In the genomic region with DNA sequence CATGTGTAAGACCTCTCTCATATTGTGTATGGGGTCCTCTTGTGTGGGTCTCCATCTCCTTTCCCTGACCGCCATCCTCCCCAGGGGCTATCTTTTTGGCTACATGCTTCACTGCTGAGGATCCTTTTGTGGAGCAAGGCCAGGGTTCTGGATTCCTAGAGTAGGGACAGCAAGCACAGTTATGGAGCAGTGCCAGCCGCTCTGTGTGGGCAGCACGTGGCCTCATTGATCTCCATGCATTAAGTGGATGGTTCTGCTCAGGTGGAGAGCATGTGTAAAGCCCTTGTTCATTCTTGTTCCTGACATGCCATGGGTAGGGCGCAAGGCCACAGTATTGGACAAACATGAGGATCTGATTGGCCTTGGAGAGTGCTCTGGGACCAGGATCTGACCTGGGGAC, we compare ENCODE assay signal across 26 cellular contexts.
"Had no signal": no experiment of that assay in that cellular context is flagged by ENCODE, and none has a peak within 500 bp of the region (broad histone marks: within the 10 kb centered on the region; RNA-seq: fewer than 3 reads in every experiment).

No MANE protein-coding gene starts in this region.

- H3K9me3 Mint-ChIP-seq: effector memory CD8-positive, alpha-beta T cell; natural killer cell; stimulated activated memory B cell treated with anti-CD40 and anti-IgM and Interleukin-4, amounts not matched to agents 10 μg/mL and 1 μg/mL and 100 μg/mL, for 72 hours had no signal

- FAIRE-seq: colon, islet of Langerhans had no signal

- H3K27me3 ChIP-seq: esophagus squamous epithelium, gastroesophageal sphincter, spleen, testis, transverse colon, uterus had no signal

- ATAC-seq: effector memory CD8-positive, alpha-beta T cell; gastroesophageal sphincter; natural killer cell; psoas muscle; sciatic nerve; stimulated activated memory B cell treated with anti-CD40 and anti-IgM and Interleukin-4, amounts not matched to agents 10 μg/mL and 1 μg/mL and 100 μg/mL, for 72 hours had no signal

- H3K27ac Mint-ChIP-seq: dendritic cell treated with granulocyte-macrophage colony-stimulating factor and Interleukin-4, amounts not matched to agents 40 ng/mL and 50 ng/mL, for 4 days; mesothelial cell of epicardium; natural killer cell; stimulated activated memory B cell treated with anti-CD40 and anti-IgM and Interleukin-4, amounts not matched to agents 10 μg/mL and 1 μg/mL and 100 μg/mL, for 72 hours; stimulated activated naive CD8-positive, alpha-beta T cell treated with anti-CD3 and anti-CD28 coated beads, Interleukin-15, Interleukin-2, amounts not matched to agents 100 ng/mL and 50 ng/mL, for 24 hours had no signal

- H3K36me3 ChIP-seq: esophagus squamous epithelium, gastroesophageal sphincter, spleen, transverse colon, uterus had no signal

- H3K36me3 Mint-ChIP-seq: natural killer cell had no signal

- H3K4me3 Mint-ChIP-seq: dendritic cell treated with granulocyte-macrophage colony-stimulating factor and Interleukin-4, amounts not matched to agents 40 ng/mL and 50 ng/mL, for 4 days; effector memory CD8-positive, alpha-beta T cell; mesothelial cell of epicardium; natural killer cell; neural crest cell; stimulated activated memory B cell treated with anti-CD40 and anti-IgM and Interleukin-4, amounts not matched to agents 10 μg/mL and 1 μg/mL and 100 μg/mL, for 72 hours; stimulated activated naive CD8-positive, alpha-beta T cell treated with anti-CD3 and anti-CD28 coated beads, Interleukin-15, Interleukin-2, amounts not matched to agents 100 ng/mL and 50 ng/mL, for 24 hours had no signal

- H3K27ac ChIP-seq: esophagus squamous epithelium, gastroesophageal sphincter, parathyroid adenoma, psoas muscle, spleen, testis, transverse colon, uterus had no signal

- H3K9ac ChIP-seq: parathyroid adenoma had no signal

- DNase-seq: cerebellar nuclear complex; effector memory CD8-positive, alpha-beta T cell; esophagus squamous epithelium; foreskin fibroblast; hippocampal formation; natural killer cell; nucleus accumbens; psoas muscle; retina; spleen; stimulated activated CD4-positive, alpha-beta T cell treated with anti-CD3 and anti-CD28 coated beads, Interleukin-15, amount 100 ng/mL, for 24 hours; stimulated activated CD4-positive, alpha-beta T cell treated with anti-CD3 and anti-CD28 coated beads, Interleukin-1b, Interleukin-23, amount 100 ng/mL, for 48 hours; stimulated activated CD4-positive, alpha-beta T cell treated with anti-CD3 and anti-CD28 coated beads, Interleukin-4, amount 100 ng/mL, for 24 hours; testis; transverse colon; uterus had no signal

- H3K27me3 Mint-ChIP-seq: dendritic cell treated with granulocyte-macrophage colony-stimulating factor and Interleukin-4, amounts not matched to agents 40 ng/mL and 50 ng/mL, for 4 days; effector memory CD8-positive, alpha-beta T cell; stimulated activated memory B cell treated with anti-CD40 and anti-IgM and Interleukin-4, amounts not matched to agents 10 μg/mL and 1 μg/mL and 100 μg/mL, for 72 hours; stimulated activated naive CD8-positive, alpha-beta T cell treated with anti-CD3 and anti-CD28 coated beads, Interleukin-15, Interleukin-2, amounts not matched to agents 100 ng/mL and 50 ng/mL, for 24 hours had no signal

- H3K4me3 ChIP-seq: esophagus squamous epithelium, gastroesophageal sphincter, psoas muscle, spleen, testis, transverse colon, uterus had no signal

- H3K9me3 ChIP-seq: esophagus squamous epithelium, gastroesophageal sphincter, psoas muscle, testis, transverse colon, uterus had no signal
